16 cellular contexts compared by ENCODE assay signal in genomic region chrX:101774340-101774739, GRCh38.
DNase-seq lines count a peak whose midpoint lies in the region; ATAC-seq and TF ChIP-seq lines count a peak whose summit lies in the region.
"Had no signal": no experiment of that assay in that cellular context is flagged by ENCODE, and none has a peak within 500 bp of the region (broad histone marks: within the 10 kb centered on the region; RNA-seq: fewer than 3 reads in every experiment).

No MANE protein-coding gene starts in this region.

- H3K27me3 ChIP-seq in colonic mucosa = no peaks in the 10 kb centered on the region
- H3K27me3 ChIP-seq: transverse colon had no signal

- no peaks in the 10 kb centered on the region for H3K4me1 ChIP-seq in colonic mucosa
- H3K4me1 ChIP-seq: right lobe of liver, transverse colon had no signal

- no peak overlapping the region for H3K27ac ChIP-seq in colonic mucosa
- H3K27ac ChIP-seq: right lobe of liver, transverse colon had no signal

- no peak overlapping the region for H3K9ac ChIP-seq in colonic mucosa (ENCODE audit: low read depth in 2 of 2, low read length in 2 of 2)

- no peak overlapping the region for H3K4me3 ChIP-seq in colonic mucosa
- H3K4me3 ChIP-seq: K562, right lobe of liver, transverse colon had no signal

- ATAC-seq in GM18505 (IDR thresholded peaks at IDR 0.05; ENCODE audit: unreplicated experiment) (peak; percentile 99), GM19438 (IDR thresholded peaks at IDR 0.05; ENCODE audit: low read depth, unreplicated experiment) (peak; percentile 96), HG02763 (IDR thresholded peaks at IDR 0.05; ENCODE audit: unreplicated experiment) (peak; percentile 99), HG03378 (IDR thresholded peaks at IDR 0.05; ENCODE audit: unreplicated experiment) (peak; percentile 100)
- ATAC-seq: K562, right lobe of liver had no signal

- H3K9me3 ChIP-seq in colonic mucosa = no peaks in the 10 kb centered on the region
- H3K9me3 ChIP-seq: right lobe of liver, transverse colon had no signal

- no peaks in the 10 kb centered on the region for H3K36me3 ChIP-seq in colonic mucosa
- H3K36me3 ChIP-seq: right lobe of liver, transverse colon had no signal

- TF ChIP-seq POLR2A in GM18505 (IDR thresholded peaks at IDR 0.05; ENCODE audit: borderline replicate concordance, extremely low read depth, insufficient read depth, insufficient read length) = no peak

- DNase-seq in COLO829 (ENCODE audit: low spot score) (no peak), colonic mucosa (no peak)
- DNase-seq in stimulated activated CD4-positive, alpha-beta T cell treated with anti-CD3 and anti-CD28 coated beads, Interleukin-4, amount 100 ng/mL, for 24 hours = no peak
- DNase-seq in activated effector memory CD4-positive, alpha-beta T cell treated with anti-CD3 and anti-CD28 coated beads, Interleukin-2, amount 50 U/mL, for 16 hours = no peak
- DNase-seq: activated naive CD8-positive, alpha-beta T cell treated with anti-CD3 and anti-CD28 coated beads for 36 hours; cortex of kidney; GOT3; NCI-H2029 treated with DMSO at 0.1 percent for 48 hours; OCI-M1; right lobe of liver; transverse colon had no signal

- intact Hi-C loops in colonic mucosa (cut with DNase I) = no loop called here

- no peak for TF ChIP-seq CTCF in colonic mucosa (IDR thresholded peaks at IDR 0.05)
